8 cellular contexts compared by ENCODE assay signal in genomic region chr7:138935438-138936079, GRCh38. TPM values are rescaled to one million over a fixed set of nuclear protein-coding genes. Genes with fewer than 3 reads are reported as not detected.
A peak's percentile ranks its signal among the peaks of the same experiment; 100 is the strongest.
DNase-seq lines count a peak whose midpoint lies in the region; ATAC-seq and TF ChIP-seq lines count a peak whose summit lies in the region.

No MANE protein-coding gene starts in this region.

- H3K36me3 Mint-ChIP-seq in endodermal cell (ENCODE audit: low read depth) (peaks cover 2% of the 10 kb centered on the region), immature natural killer cell (no peaks in the 10 kb centered on the region)
- H3K36me3 Mint-ChIP-seq in activated naive CD4-positive, alpha-beta T cell treated with anti-CD3 and anti-CD28 coated beads, Interleukin-2, amount 50 U/mL, for 72 hours, result no peaks in the 10 kb centered on the region

- no peak for ATAC-seq in activated naive CD4-positive, alpha-beta T cell treated with anti-CD3 and anti-CD28 coated beads, Interleukin-2, amount 50 U/mL, for 72 hours

- H3K27ac Mint-ChIP-seq in endodermal cell (peak overlapping the region; percentile 1), immature natural killer cell (no peak overlapping the region)
- no peak overlapping the region for H3K27ac Mint-ChIP-seq in activated naive CD4-positive, alpha-beta T cell treated with anti-CD3 and anti-CD28 coated beads, Interleukin-2, amount 50 U/mL, for 72 hours

- H3K9me3 ChIP-seq in endodermal cell (ENCODE audit: control insufficient read depth, low read length), result no peaks in the 10 kb centered on the region

- H3K9me3 Mint-ChIP-seq in endodermal cell (peaks cover 3% of the 10 kb centered on the region), immature natural killer cell (no peaks in the 10 kb centered on the region)
- no peaks in the 10 kb centered on the region for H3K9me3 Mint-ChIP-seq in activated naive CD4-positive, alpha-beta T cell treated with anti-CD3 and anti-CD28 coated beads, Interleukin-2, amount 50 U/mL, for 72 hours

- H3K27me3 ChIP-seq in endodermal cell (ENCODE audit: control insufficient read depth, insufficient read depth, low read length, poor library complexity, severe bottlenecking), result no peaks in the 10 kb centered on the region

- H3K9ac ChIP-seq in endodermal cell (ENCODE audit: extremely low read depth, low read length, poor library complexity, severe bottlenecking), result no peak overlapping the region

- H3K4me1 ChIP-seq in endodermal cell (ENCODE audit: control insufficient read depth, insufficient read depth, low read length), result no peaks in the 10 kb centered on the region

- H3K36me3 ChIP-seq in endodermal cell (ENCODE audit: control insufficient read depth, insufficient read depth, low read length), result no peaks in the 10 kb centered on the region

- no peak for TF ChIP-seq CTCF in endodermal cell (conservative IDR thresholded peaks at IDR 0.05)

- H3K4me1 Mint-ChIP-seq in endodermal cell (peaks cover 26% of the 10 kb centered on the region), immature natural killer cell (no peaks in the 10 kb centered on the region)

- WGBS in endodermal cell (ENCODE audit: insufficient coverage in 1 of 2, insufficient read length in 1 of 2), 2 experiments, result 79 to 83% methylated on average over 5 to 7 of the region's 7 CpGs

- no peaks in the 10 kb centered on the region for H3K27me3 Mint-ChIP-seq in endodermal cell (ENCODE audit: insufficient read depth)
- peaks cover 0 to 3% (median 0%) of the 10 kb centered on the region in 3 donors for H3K27me3 Mint-ChIP-seq in immature natural killer cell (ENCODE audit: low read depth in 3 of 3)

- H3K4me3 Mint-ChIP-seq in endodermal cell (no peak overlapping the region), immature natural killer cell (no peak overlapping the region)

- DNase-seq in EH (ENCODE audit: low read depth), result peak; percentile 89
- peak; percentile 22 for DNase-seq in NCI-H526 treated with DMSO at 0.1 percent for 48 hours (lab: John Stamatoyannopoulos, UW)
- DNase-seq in endodermal cell, result peak; percentile 47
- DNase-seq in occipital lobe (lab: John Stamatoyannopoulos, UW), result peak; percentile 31
- no peak for DNase-seq in activated naive CD4-positive, alpha-beta T cell (lab: John Stamatoyannopoulos, UW)
- DNase-seq in activated gamma-delta T cell (lab: John Stamatoyannopoulos, UW), result no peak
- no peak for DNase-seq in immature natural killer cell
- DNase-seq in activated naive CD4-positive, alpha-beta T cell treated with anti-CD3 and anti-CD28 coated beads, Interleukin-2, amount 50 U/mL, for 72 hours (ENCODE audit: low spot score in 2 of 2), result no peak

- H3K27ac ChIP-seq in endodermal cell (ENCODE audit: low read depth, low read length), result no peak overlapping the region

- no peak overlapping the region for H3K4me3 ChIP-seq in endodermal cell (ENCODE audit: low read length)

RNA-seq across cellular contexts. Expression of gene KIAA1549, which starts 45.6 kb away (rescaled TPM):
- total RNA-seq in endodermal cell (10 to 100 TPM; 18.7 to 19.3 TPM), occipital lobe (28.4 TPM)
- polyA plus RNA-seq in endodermal cell (2013, experiment 1 of 2), result 22.6 TPM
- polyA plus RNA-seq in endodermal cell (2013, experiment 2 of 2), result 21.7 TPM
- under 1 TPM in 1 of 3 donors, not detected in 2; 0.04 TPM for polyA plus RNA-seq in immature natural killer cell
- total RNA-seq in activated naive CD4-positive, alpha-beta T cell treated with anti-CD3 and anti-CD28 coated beads, Interleukin-2, amount 50 U/mL, for 72 hours, result 1 to 10 TPM; 1.1 to 1.2 TPM

Comparison
In these comparisons a context has a peak if more than half of its experiments do, and no peak if none do; other contexts are left out.
1. DNase-seq: peak in EH (single experiment), NCI-H526 treated with DMSO at 0.1 percent for 48 hours (single experiment), endodermal cell (single experiment) and occipital lobe (single experiment); none in activated naive CD4-positive, alpha-beta T cell (0 of 4), activated gamma-delta T cell (single experiment), immature natural killer cell (0 of 3) and activated naive CD4-positive, alpha-beta T cell treated with anti-CD3 and anti-CD28 coated beads, Interleukin-2, amount 50 U/mL, for 72 hours (0 of 2).
2. RNA of gene KIAA1549, which starts 45.6 kb away (total RNA-seq): 28.4 TPM in occipital lobe (single experiment) and 18.7 to 19.3 TPM in endodermal cell; 1.1 to 1.2 TPM in activated naive CD4-positive, alpha-beta T cell treated with anti-CD3 and anti-CD28 coated beads, Interleukin-2, amount 50 U/mL, for 72 hours; every median in the first group is over 4 times any median in the second.